9 cellular contexts compared by ENCODE assay signal in the genomic region with DNA sequence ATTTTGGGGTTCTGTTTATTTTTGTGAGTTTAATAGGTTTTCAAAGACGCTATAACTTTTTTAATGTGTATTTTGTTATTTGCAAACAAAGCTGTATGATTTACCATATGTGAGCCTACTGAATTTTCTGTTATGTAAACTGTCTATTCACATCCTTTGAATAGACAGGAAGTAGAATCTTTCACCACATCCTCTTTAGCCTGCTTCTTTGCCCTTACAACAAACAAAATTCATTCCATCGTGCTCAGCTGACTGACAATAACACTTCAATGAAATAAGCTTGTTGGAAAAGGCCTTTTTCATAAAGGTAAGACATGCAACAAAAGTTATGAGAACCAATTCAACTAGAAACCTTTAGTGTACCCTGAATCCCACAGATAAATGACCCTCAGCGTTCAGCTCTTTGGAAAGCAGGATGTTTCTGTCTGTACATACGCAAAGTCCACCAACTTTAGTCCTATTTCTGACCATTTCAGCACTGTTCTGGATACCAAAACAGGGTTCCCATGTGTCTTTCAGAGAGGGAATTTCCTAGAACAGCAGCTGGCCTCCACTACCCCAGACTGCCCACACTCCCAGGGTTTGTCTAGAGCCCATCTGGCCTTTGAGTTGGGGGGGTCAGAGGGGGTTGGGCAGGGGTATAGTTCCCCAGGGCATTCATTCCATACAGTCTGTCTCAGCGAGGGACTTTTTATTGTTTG.
DNase-seq lines count a peak whose midpoint lies in the region; FAIRE-seq and TF ChIP-seq lines count a peak whose summit lies in the region.
"Had no signal": no experiment of that assay in that cellular context is flagged by ENCODE, and none has a peak within 500 bp of the region (broad histone marks: within the 10 kb centered on the region; RNA-seq: fewer than 3 reads in every experiment).

No MANE protein-coding gene starts in this region.

- POLR2A ChIA-PET in activated CD4-positive, alpha-beta T cell treated with anti-CD3 and anti-CD28 coated beads, Interleukin-2, amount 10 ng/mL, durations not matched to agents 7 days and 5 days (lab: Charles Lee): no interaction called here

- H3K4me1 Mint-ChIP-seq in activated CD4-positive, alpha-beta T cell treated with anti-CD3 and anti-CD28 coated beads, Interleukin-2, amount 10 ng/mL, durations not matched to agents 7 days and 5 days: peaks cover 45% of the 10 kb centered on the region

- H3K9me3 Mint-ChIP-seq in activated CD4-positive, alpha-beta T cell treated with anti-CD3 and anti-CD28 coated beads, Interleukin-2, amount 10 ng/mL, durations not matched to agents 7 days and 5 days: peaks cover 22% of the 10 kb centered on the region

- H3K27me3 Mint-ChIP-seq in activated CD4-positive, alpha-beta T cell treated with anti-CD3 and anti-CD28 coated beads, Interleukin-2, amount 10 ng/mL, durations not matched to agents 7 days and 5 days: no peaks in the 10 kb centered on the region

- no peaks in the 10 kb centered on the region for H3K4me1 ChIP-seq in small intestine (ENCODE audit: control insufficient read depth in 2 of 2, insufficient read depth in 1 of 2, low read depth in 1 of 2, low read length in 1 of 2)

- peaks cover 14% of the 10 kb centered on the region for H3K36me3 Mint-ChIP-seq in activated CD4-positive, alpha-beta T cell treated with anti-CD3 and anti-CD28 coated beads, Interleukin-2, amount 10 ng/mL, durations not matched to agents 7 days and 5 days (ENCODE audit: low read depth)

- peak; percentile 24 for TF ChIP-seq POLR2A in NB4 (IDR thresholded peaks at IDR 0.05; ENCODE audit: extremely low read depth, insufficient read length)

- H3K27ac ChIP-seq in small intestine (ENCODE audit: low read depth in 1 of 2, low read length in 1 of 2): peak overlapping the region; percentile 2 to 69

- TF ChIP-seq CTCF in NB4 (IDR thresholded peaks at IDR 0.05; ENCODE audit: low read depth, low read length) (no peak), fibroblast of mammary gland (conservative IDR thresholded peaks at IDR 0.05; ENCODE audit: control insufficient read depth, insufficient read depth, low read depth, low read length) (no peak)

- H3K4me3 Mint-ChIP-seq in activated CD4-positive, alpha-beta T cell treated with anti-CD3 and anti-CD28 coated beads, Interleukin-2, amount 10 ng/mL, durations not matched to agents 7 days and 5 days: peak overlapping the region; percentile 37

- CTCF ChIA-PET in activated CD4-positive, alpha-beta T cell treated with anti-CD3 and anti-CD28 coated beads, Interleukin-2, amount 10 ng/mL, durations not matched to agents 7 days and 5 days (lab: Charles Lee): interaction anchor here (0.8 to 1.5 kb wide), 4 partner anchors 9 to 12 kb away, joined by 3 to 6 read pairs (median 3); no protein-coding TSS in a partner anchor

- H3K27me3 ChIP-seq in small intestine (ENCODE audit: control insufficient read depth in 2 of 2, insufficient read depth in 2 of 2, low read length in 2 of 2): no peaks in the 10 kb centered on the region

- no peak for FAIRE-seq in small intestine (lab: Jason Lieb, UNC)

- peak overlapping the region; percentile 84 for H3K27ac Mint-ChIP-seq in activated CD4-positive, alpha-beta T cell treated with anti-CD3 and anti-CD28 coated beads, Interleukin-2, amount 10 ng/mL, durations not matched to agents 7 days and 5 days

- H3K9me3 ChIP-seq in small intestine (ENCODE audit: control insufficient read depth, low read depth): no peaks in the 10 kb centered on the region

- no peaks in the 10 kb centered on the region for H3K36me3 ChIP-seq in small intestine (ENCODE audit: control insufficient read depth in 2 of 2, insufficient read depth in 2 of 2, low read length in 2 of 2)

- peak; percentile 33 for DNase-seq in activated CD4-positive, alpha-beta T cell treated with anti-CD3 and anti-CD28 coated beads, Interleukin-2, amount 10 ng/mL, durations not matched to agents 7 days and 5 days
- DNase-seq in activated CD4-positive, alpha-beta T cell treated with anti-CD3 and anti-CD28 coated beads for 48 hours: no peak
- peak; percentile 87 for DNase-seq in NB4 (ENCODE audit: low read depth)
- DNase-seq in fibroblast of mammary gland (ENCODE audit: low read depth): peak; percentile 4
- DNase-seq in small intestine: peak; percentile 38
- no peak for DNase-seq in NCI-H1417 treated with DMSO at 0.1 percent for 48 hours (lab: John Stamatoyannopoulos, UW)
- no peak for DNase-seq in NK-92 treated with Interleukin-12 subunit alpha and Interleukin-12 subunit beta, amount 100 ng/mL, for 24 hours (lab: John Stamatoyannopoulos, UW)
- no peak for DNase-seq in GM03348 (ENCODE audit: low spot score)
- DNase-seq: OCI-M1 had no signal

- 40 to 77% (median 72%) methylated on average over 5 of the region's 5 CpGs for WGBS in small intestine, 3 donors

- H3K4me3 ChIP-seq in NB4 (ENCODE audit: low read depth, low read length) (no peak overlapping the region), fibroblast of mammary gland (ENCODE audit: control insufficient read depth, low read depth, low read length) (no peak overlapping the region), small intestine (ENCODE audit: low read depth in 1 of 2, low read length in 2 of 2) (no peak overlapping the region)

Comparison
In these comparisons a context has a peak if more than half of its experiments do, and no peak if none do; other contexts are left out.
1. DNase-seq: peak in activated CD4-positive, alpha-beta T cell treated with anti-CD3 and anti-CD28 coated beads, Interleukin-2, amount 10 ng/mL, durations not matched to agents 7 days and 5 days (single experiment), NB4 (single experiment), fibroblast of mammary gland (single experiment) and small intestine (single experiment); none in activated CD4-positive, alpha-beta T cell treated with anti-CD3 and anti-CD28 coated beads for 48 hours (single experiment), NCI-H1417 treated with DMSO at 0.1 percent for 48 hours (single experiment), NK-92 treated with Interleukin-12 subunit alpha and Interleukin-12 subunit beta, amount 100 ng/mL, for 24 hours (single experiment) and GM03348 (single experiment).